11 cellular contexts compared by ENCODE assay signal in genomic region chr7:140698477-140698876, GRCh38. TPM values are rescaled to one million over a fixed set of nuclear protein-coding genes. Genes with fewer than 3 reads are reported as not detected.
DNase-seq lines count a peak whose midpoint lies in the region; ATAC-seq, FAIRE-seq and TF ChIP-seq lines count a peak whose summit lies in the region.
"Had no signal": no experiment of that assay in that cellular context is flagged by ENCODE, and none has a peak within 500 bp of the region (broad histone marks: within the 10 kb centered on the region; RNA-seq: fewer than 3 reads in every experiment).

No MANE protein-coding gene starts in this region.

- H3K9me3 ChIP-seq in GM12878 (replicated peaks; ENCODE audit: control insufficient read depth, insufficient read depth, low read length) = no peaks in the 10 kb centered on the region

- FAIRE-seq in GM12878 (lab: Jason Lieb, UNC) = no peak

- TF ChIP-seq POLR2A in GM12878 (IDR thresholded peaks at IDR 0.05; ENCODE audit: low read depth, low read length) = no peak

- H3K9me3 Mint-ChIP-seq in natural killer cell = no peaks in the 10 kb centered on the region

- TF ChIP-seq RAD21 in GM12878 (IDR thresholded peaks at IDR 0.05; ENCODE audit: insufficient read depth, low read depth, low read length) = no peak

- no peaks in the 10 kb centered on the region for H3K36me3 ChIP-seq in GM12878 (ENCODE audit: control insufficient read depth in 2 of 2, insufficient read depth in 2 of 2, low read length in 1 of 2)

- 98% methylated on average over 8 of the region's 8 CpGs for WGBS in GM12878 (ENCODE audit: insufficient coverage, insufficient replicate concordance, low lambda C conversion rate, missing lambda C conversion rate)

- no peak for TF ChIP-seq CTCF in HFF-Myc (IDR thresholded peaks at IDR 0.05; ENCODE audit: low read depth, low read length, missing control alignments)
- no peak for TF ChIP-seq CTCF in GM12878 (IDR thresholded peaks at IDR 0.05 in 2 of 3, conservative IDR thresholded peaks at IDR 0.05 in 1 of 3; ENCODE audit: control insufficient read depth in 2 of 3, extremely low read depth in 1 of 3, insufficient read depth in 1 of 3, low read depth in 3 of 3, low read length in 3 of 3)
- TF ChIP-seq CTCF in natural killer cell (IDR thresholded peaks at IDR 0.05) = no peak

- intact Hi-C loops in GM12878 (cut with micrococcal nuclease; ENCODE audit: unreplicated experiment) (loop anchor here (5.0 kb wide), 1 partner anchor 224 kb away; the partner anchor contains the start of gene BRAF), natural killer cell (cut with micrococcal nuclease) (loop anchor here (10.0 kb wide), 2 partner anchors 226 to 316 kb away; partner anchors contain the start of genes BRAF and MRPS33)

- H3K9ac ChIP-seq in GM12878 (ENCODE audit: control insufficient read depth, insufficient read depth, low read length) = peak overlapping the region; percentile 82; the same call in 1 of the 2 replicates

- in situ Hi-C loops in GM12878 (cut with MboI) = no loop called here

- peaks cover 11% of the 10 kb centered on the region for H3K4me1 ChIP-seq in GM12878 (ENCODE audit: control insufficient read depth, insufficient read depth, low read length)
- H3K4me1 ChIP-seq: foreskin keratinocyte had no signal

- peaks cover 44 to 47% of the 10 kb centered on the region in 2 donors for H3K4me1 Mint-ChIP-seq in natural killer cell

- no peaks in the 10 kb centered on the region for H3K36me3 Mint-ChIP-seq in natural killer cell

- no peaks in the 10 kb centered on the region for H4K20me1 ChIP-seq in GM12878 (ENCODE audit: control insufficient read depth, insufficient read depth)

- CTCF ChIA-PET in GM12878 (lab: Yijun Ruan, JAX) = interaction anchor here (1.2 to 4.3 kb wide), 3 partner anchors 23 to 644 kb away, joined by 4 to 25 read pairs (median 8); no protein-coding TSS in a partner anchor

- DNase-seq in NCI-H345 (lab: John Stamatoyannopoulos, UW) = peak; percentile 6
- no peak for DNase-seq in NCI-H345 treated with DMSO at 0.1 percent for 48 hours (lab: John Stamatoyannopoulos, UW; ENCODE audit: unreplicated experiment)
- DNase-seq in HFF-Myc (ENCODE audit: extremely low read depth, low read depth) = no peak
- DNase-seq in GM12878 (ENCODE audit: low read depth, low spot score) = no peak
- no peak for DNase-seq in natural killer cell
- no peak for DNase-seq in RKO (ENCODE audit: low spot score)
- no peak for DNase-seq in OCI-M1 (lab: John Stamatoyannopoulos, UW)
- DNase-seq: activated CD4-positive, alpha-beta T cell treated with anti-CD3 and anti-CD28 coated beads for 1 hour; foreskin keratinocyte; stimulated activated CD4-positive, alpha-beta T cell treated with anti-CD3 and anti-CD28 coated beads, Interleukin-4, amount 100 ng/mL, for 4 hours had no signal

- H2AFZ ChIP-seq in GM12878 (ENCODE audit: control insufficient read depth, low read depth, low read length) = no peak overlapping the region

- SMC1A ChIA-PET in GM12878 (lab: Charles Lee; ENCODE audit: uncharacterized antibody, unreplicated experiment) = interaction anchor here (3.2 kb wide), 1 partner anchor 23 kb away, joined by 11 read pairs; no protein-coding TSS in a partner anchor

- TF ChIP-seq EP300 in GM12878 (IDR thresholded peaks at IDR 0.05; ENCODE audit: borderline replicate concordance in 1 of 2, control insufficient read depth in 1 of 2, low read depth in 2 of 2, low read length in 2 of 2) = no peak

- no peaks in the 10 kb centered on the region for H3K27me3 ChIP-seq in GM12878 (replicated peaks in 1 of 2; ENCODE audit: control insufficient read depth in 2 of 2, insufficient read depth in 2 of 2, low read length in 1 of 2)
- H3K27me3 ChIP-seq: foreskin keratinocyte had no signal

- BruUV-seq in GM12878 (replicated peaks; lab: Mats Ljungman, UMichigan) = no TSS peak

- POLR2A ChIA-PET in GM12878 (lab: Charles Lee) = no interaction called here

- peak overlapping the region; percentile 19; the same call in 1 of the 2 replicates for H3K27ac ChIP-seq in GM12878 (ENCODE audit: control insufficient read depth, insufficient read depth)
- H3K27ac ChIP-seq: foreskin keratinocyte had no signal

- peak overlapping the region; percentile 99 for H3K4me3 Mint-ChIP-seq in natural killer cell

- H3K4me2 ChIP-seq in GM12878 (ENCODE audit: control insufficient read depth, insufficient read depth) = peak overlapping the region; percentile 95

- H3K27me3 Mint-ChIP-seq in natural killer cell (ENCODE audit: low read depth in 2 of 2) = no peaks in the 10 kb centered on the region

- H3K4me3 ChIP-seq in HFF-Myc (replicated peaks; ENCODE audit: low read depth, low read length) = peak overlapping the region; percentile 90
- peak overlapping the region; percentile 77 for H3K4me3 ChIP-seq in GM12878

- RAD21 ChIA-PET in GM12878 (lab: Charles Lee; ENCODE audit: unreplicated experiment) = interaction anchor here (1.3 kb wide), 1 partner anchor 22 kb away, joined by 3 read pairs; no protein-coding TSS in a partner anchor

- peaks cover 40% of the 10 kb centered on the region for H3K79me2 ChIP-seq in GM12878 (ENCODE audit: control insufficient read depth, insufficient read depth, low read length)

- ATAC-seq in GM12878 (no peak), natural killer cell (no peak), GM21423 (IDR thresholded peaks at IDR 0.05; ENCODE audit: unreplicated experiment) (no peak)
- ATAC-seq: foreskin keratinocyte had no signal

- H3K27ac Mint-ChIP-seq in natural killer cell = peak overlapping the region; percentile 96 to 98

TF ChIP-seq in GM12878, 131 proteins besides CTCF, POLR2A, EP300 and RAD21 (continues in another document):
- TF ChIP-seq, protein P1, sequence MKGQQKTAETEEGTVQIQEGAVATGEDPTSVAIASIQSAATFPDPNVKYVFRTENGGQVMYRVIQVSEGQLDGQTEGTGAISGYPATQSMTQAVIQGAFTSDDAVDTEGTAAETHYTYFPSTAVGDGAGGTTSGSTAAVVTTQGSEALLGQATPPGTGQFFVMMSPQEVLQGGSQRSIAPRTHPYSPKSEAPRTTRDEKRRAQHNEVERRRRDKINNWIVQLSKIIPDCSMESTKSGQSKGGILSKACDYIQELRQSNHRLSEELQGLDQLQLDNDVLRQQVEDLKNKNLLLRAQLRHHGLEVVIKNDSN (IDR thresholded peaks at IDR 0.05; ENCODE audit: borderline replicate concordance, extremely low read length, insufficient read depth, low read depth, low read length) = no peak

RNA-seq across cellular contexts. Expression of gene NDUFB2, which starts 2.0 kb away (rescaled TPM):
- total RNA-seq in GM12878 (2013; cell fraction: nucleolus; rRNA removed) = 32.0 and 32.8 TPM in 2 replicates
- total RNA-seq in GM12878 (2014; rRNA removed) (175 and 199 TPM in 2 replicates), GM12878 (2014; rRNA removed; fragmentation: Illumina TruSeq; extraction: Trizol) (128 and 130 TPM in 2 replicates), GM12878 (2021) (184 and 186 TPM in 2 replicates), natural killer cell (100 to 1,000 TPM; 152 to 177 (median 177) TPM)
- polyA plus RNA-seq in GM12878 (2011; ENCODE audit: low read depth) = 185 TPM
- polyA plus RNA-seq in GM12878 (2011; rRNA removed) (365 and 380 TPM in 2 replicates), GM12878 (2014; fragmentation: Illumina TruSeq; extraction: Trizol) (47.6 and 109 TPM in 2 replicates), GM12878 (2014; fragmentation: Nextera tagmentation; extraction: Ambion mirVana) (1,000 to 10,000 TPM; 1,189 to 1,236 TPM), GM12878 (2014; rRNA removed) (268 and 280 TPM in 2 replicates), GM12878 (2016; fragmentation: Nextera tagmentation; extraction: Ambion mirVana) (100 to 1,000 TPM; 447 to 513 TPM)
- 681 and 759 TPM in 2 replicates for polyA plus RNA-seq in GM12878 (2011; cell fraction: cytosol; rRNA removed)
- polyA plus RNA-seq in GM12878 (2011; cell fraction: nucleus; rRNA removed) = 166 and 169 TPM in 2 replicates
- 152 and 162 TPM in 2 replicates for polyA plus RNA-seq in GM12878 (2012)
- polyA minus RNA-seq in GM12878 (2011; rRNA and poly(A)+ RNA removed) = 43.4 and 63.7 TPM in 2 replicates
- 21.8 and 24.5 TPM in 2 replicates for polyA minus RNA-seq in GM12878 (2011; cell fraction: cytosol; rRNA and poly(A)+ RNA removed)
- polyA minus RNA-seq in GM12878 (2011; cell fraction: nucleus; rRNA and poly(A)+ RNA removed) = 11.8 and 17.4 TPM in 2 replicates

RNA-seq across cellular contexts. Expression of gene ADCK2, which starts 25.7 kb away (rescaled TPM):
- total RNA-seq in GM12878 (2013; cell fraction: nucleolus; rRNA removed) = 17.5 and 20.1 TPM in 2 replicates
- 18.1 and 18.7 TPM in 2 replicates for total RNA-seq in GM12878 (2014; rRNA removed)
- total RNA-seq in GM12878 (2014; rRNA removed; fragmentation: Illumina TruSeq; extraction: Trizol) = 14.8 and 15.3 TPM in 2 replicates
- 19.4 and 20.1 TPM in 2 replicates for total RNA-seq in GM12878 (2021)
- 6.8 TPM for polyA plus RNA-seq in GM12878 (2011; ENCODE audit: low read depth)
- polyA plus RNA-seq in GM12878 (2011; rRNA removed) = 9.9 and 13.8 TPM in 2 replicates
- 12.5 and 15.9 TPM in 2 replicates for polyA plus RNA-seq in GM12878 (2011; cell fraction: cytosol; rRNA removed)
- 9.0 and 10.0 TPM in 2 replicates for polyA plus RNA-seq in GM12878 (2011; cell fraction: nucleus; rRNA removed)
- 11.7 and 14.9 TPM in 2 replicates for polyA plus RNA-seq in GM12878 (2012)
- polyA plus RNA-seq in GM12878 (2014; fragmentation: Illumina TruSeq; extraction: Trizol) = 8.0 and 9.7 TPM in 2 replicates
- polyA plus RNA-seq in GM12878 (2014; fragmentation: Nextera tagmentation; extraction: Ambion mirVana) = 1 to 10 TPM in 1 of 2 experiments, under 1 TPM in 1; 0.52 to 2.2 TPM
- polyA plus RNA-seq in GM12878 (2014; rRNA removed) = 14.1 and 14.7 TPM in 2 replicates
- polyA plus RNA-seq in GM12878 (2016; fragmentation: Nextera tagmentation; extraction: Ambion mirVana) = 10 to 100 TPM in 1 of 2 experiments, 1 to 10 TPM in 1; 9.0 to 12.4 TPM
- polyA minus RNA-seq in GM12878 (2011; rRNA and poly(A)+ RNA removed) = 15.9 and 24.4 TPM in 2 replicates
- 5.7 and 7.0 TPM in 2 replicates for polyA minus RNA-seq in GM12878 (2011; cell fraction: cytosol; rRNA and poly(A)+ RNA removed)
- 5.9 and 8.1 TPM in 2 replicates for polyA minus RNA-seq in GM12878 (2011; cell fraction: nucleus; rRNA and poly(A)+ RNA removed)
- 10 to 100 TPM; 12.6 to 20.7 (median 15.8) TPM for total RNA-seq in natural killer cell

RNA-seq across cellular contexts. Expression of gene DENND2A, which starts 57.9 kb away (rescaled TPM):
- total RNA-seq in GM12878 (2013; cell fraction: nucleolus; rRNA removed) = not detected in 2 replicates
- total RNA-seq in GM12878 (2014; rRNA removed) = not detected in 2 replicates
- not detected in 2 replicates for total RNA-seq in GM12878 (2014; rRNA removed; fragmentation: Illumina TruSeq; extraction: Trizol)
- total RNA-seq in GM12878 (2021) = not detected in 2 replicates
- not detected for polyA plus RNA-seq in GM12878 (2011; ENCODE audit: low read depth)
- not detected in 2 replicates for polyA plus RNA-seq in GM12878 (2011; rRNA removed)
- polyA plus RNA-seq in GM12878 (2011; cell fraction: cytosol; rRNA removed) = 0.10 TPM in 1 of 2 replicates, not detected in the other
- polyA plus RNA-seq in GM12878 (2011; cell fraction: nucleus; rRNA removed) = not detected in 2 replicates
- not detected in 2 replicates for polyA plus RNA-seq in GM12878 (2012)
- 0.01 TPM in 1 of 2 replicates, not detected in the other for polyA plus RNA-seq in GM12878 (2014; fragmentation: Illumina TruSeq; extraction: Trizol)
- not detected for polyA plus RNA-seq in GM12878 (2014; fragmentation: Nextera tagmentation; extraction: Ambion mirVana)
- polyA plus RNA-seq in GM12878 (2014; rRNA removed) = not detected in 2 replicates
- not detected for polyA plus RNA-seq in GM12878 (2016; fragmentation: Nextera tagmentation; extraction: Ambion mirVana)
- polyA minus RNA-seq in GM12878 (2011; rRNA and poly(A)+ RNA removed) = not detected in 2 replicates
- not detected in 2 replicates for polyA minus RNA-seq in GM12878 (2011; cell fraction: cytosol; rRNA and poly(A)+ RNA removed)
- not detected in 2 replicates for polyA minus RNA-seq in GM12878 (2011; cell fraction: nucleus; rRNA and poly(A)+ RNA removed)
- total RNA-seq in natural killer cell = under 1 TPM in 1 of 3 donors, not detected in 2; 0.12 TPM
